28 cellular contexts compared by ENCODE assay signal in the genomic region with DNA sequence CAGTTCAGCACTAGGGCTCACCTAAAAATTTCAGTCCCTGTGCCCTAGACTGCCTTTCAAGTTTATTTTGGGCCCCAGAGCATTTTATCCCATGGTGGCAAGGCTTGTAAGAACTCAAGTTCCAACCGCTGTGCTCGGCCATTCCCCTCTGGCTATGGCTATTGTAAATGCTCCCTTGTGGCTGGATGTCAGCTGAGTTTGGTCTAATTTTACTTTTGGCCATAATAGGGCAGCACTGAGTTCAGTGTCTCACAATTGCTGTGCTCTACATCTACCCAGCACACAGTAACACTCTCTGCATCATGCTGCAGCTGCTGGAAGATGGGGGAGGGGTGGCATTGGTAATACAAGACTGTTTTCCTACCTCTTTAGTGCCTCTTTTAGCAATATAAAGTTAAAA.
"Had no signal": no experiment of that assay in that cellular context is flagged by ENCODE, and none has a peak within 500 bp of the region (broad histone marks: within the 10 kb centered on the region; RNA-seq: fewer than 3 reads in every experiment).

No MANE protein-coding gene starts in this region.

- H3K4me1 ChIP-seq: SJSA1 had no signal

- H3K9me3 Mint-ChIP-seq: activated CD4-positive, alpha-beta T cell treated with anti-CD3 and anti-CD28 coated beads, Interleukin-2, amount 10 ng/mL, durations not matched to agents 24 days and 14 days; activated T-helper 1 cell treated with anti-CD3 and anti-CD28 coated beads, Interleukin-12 subunit alpha, Interleukin-12 subunit beta, Interleukin-2, Interleukin-4 antibody, amounts not matched to agents 30 ng/mL and 10 ng/mL and 1 ng/mL, durations not matched to agents 14 hours and 24 hours and 36 hours had no signal

- H3K36me3 Mint-ChIP-seq: activated CD8-positive, alpha-beta memory T cell treated with anti-CD3 and anti-CD28 coated beads, Interleukin-2, amount 10 ng/mL, durations not matched to agents 7 days and 5 days; activated naive CD4-positive, alpha-beta T cell treated with anti-CD3 and anti-CD28 coated beads, Interleukin-2, amount 50 U/mL, for 72 hours; brain had no signal

- H3K27me3 Mint-ChIP-seq: activated CD4-positive, alpha-beta T cell treated with anti-CD3 and anti-CD28 coated beads, Interleukin-2, amount 10 ng/mL, durations not matched to agents 24 days and 14 days; activated CD8-positive, alpha-beta memory T cell treated with anti-CD3 and anti-CD28 coated beads, Interleukin-2, amount 10 ng/mL, durations not matched to agents 7 days and 5 days; activated naive CD8-positive, alpha-beta T cell treated with anti-CD3 and anti-CD28 coated beads, Interleukin-2, amount 50 U/mL, for 24 hours; brain had no signal

- H3K4me1 Mint-ChIP-seq: activated CD4-positive, alpha-beta T cell treated with anti-CD3 and anti-CD28 coated beads, Interleukin-2, amount 10 ng/mL, durations not matched to agents 24 days and 14 days; activated CD8-positive, alpha-beta memory T cell treated with anti-CD3 and anti-CD28 coated beads, Interleukin-2, amount 10 ng/mL, durations not matched to agents 7 days and 5 days; activated naive CD8-positive, alpha-beta T cell treated with anti-CD3 and anti-CD28 coated beads, Interleukin-2, amount 50 U/mL, for 24 hours; brain had no signal

- H3K4me3 Mint-ChIP-seq: activated CD4-positive, alpha-beta T cell treated with anti-CD3 and anti-CD28 coated beads, Interleukin-2, amount 10 ng/mL, durations not matched to agents 24 days and 14 days; activated CD8-positive, alpha-beta memory T cell treated with anti-CD3 and anti-CD28 coated beads, Interleukin-2, amount 10 ng/mL, durations not matched to agents 7 days and 5 days; activated naive CD8-positive, alpha-beta T cell treated with anti-CD3 and anti-CD28 coated beads, Interleukin-2, amount 50 U/mL, for 24 hours; activated T-cell treated with anti-CD3 and anti-CD28 coated beads, Interleukin-2, amount 50 U/mL, for 24 hours; activated T-helper 1 cell treated with anti-CD3 and anti-CD28 coated beads, Interleukin-12 subunit alpha, Interleukin-12 subunit beta, Interleukin-2, Interleukin-4 antibody, amounts not matched to agents 30 ng/mL and 10 ng/mL and 1 ng/mL, durations not matched to agents 14 hours and 24 hours and 36 hours; brain; T-helper 1 cell treated with Interleukin-12 subunit alpha and Interleukin-12 subunit beta and Interleukin-4 antibody, amounts not matched to agents 30 μg/mL and 1 μg/mL, for 36 hours had no signal

- H3K27me3 ChIP-seq: cardiac muscle cell, SJSA1 had no signal

- H3K4me3 ChIP-seq: cardiac muscle cell, SJSA1 had no signal

- H3K36me3 ChIP-seq: cardiac muscle cell, SJSA1 had no signal

- DNase-seq: activated CD4-positive, alpha-beta T cell treated with anti-CD3 and anti-CD28 coated beads for 1 hour; activated CD4-positive, alpha-beta T cell treated with anti-CD3 and anti-CD28 coated beads, Interleukin-2, amount 10 ng/mL, durations not matched to agents 24 days and 14 days; activated CD4-positive, alpha-beta T cell treated with anti-CD3 and anti-CD28 coated beads, Interleukin-2, amount 50 U/mL, for 48 hours; activated CD8-positive, alpha-beta memory T cell treated with anti-CD3 and anti-CD28 coated beads, Interleukin-2, amount 10 ng/mL, durations not matched to agents 7 days and 5 days; activated effector memory CD4-positive, alpha-beta T cell treated with Interleukin-2 at 50 U/mL for 16 hours; activated naive CD4-positive, alpha-beta T cell; activated naive CD8-positive, alpha-beta T cell treated with anti-CD3 and anti-CD28 coated beads, Interleukin-2, amount 50 U/mL, for 24 hours; activated T-cell treated with anti-CD3 and anti-CD28 coated beads, Interleukin-2, amount 50 U/mL, for 24 hours; amygdala; Kasumi-1; KBM-7; NCI-H1048; NCI-H146; NCI-H1930; NCI-H345; NCI-H510A; NCI-H526 treated with DMSO at 0.1 percent for 48 hours; NK-92 treated with Interleukin-12 subunit alpha and Interleukin-12 subunit beta, amount 100 ng/mL, for 24 hours; OCI-M1; Right ventricle myocardium superior had no signal

- H3K9me3 ChIP-seq: SJSA1 had no signal

- H3K27ac Mint-ChIP-seq: activated CD4-positive, alpha-beta T cell treated with anti-CD3 and anti-CD28 coated beads, Interleukin-2, amount 10 ng/mL, durations not matched to agents 24 days and 14 days; activated CD8-positive, alpha-beta memory T cell treated with anti-CD3 and anti-CD28 coated beads, Interleukin-2, amount 10 ng/mL, durations not matched to agents 7 days and 5 days; activated naive CD4-positive, alpha-beta T cell treated with anti-CD3 and anti-CD28 coated beads, Interleukin-2, amount 50 U/mL, for 72 hours; activated naive CD8-positive, alpha-beta T cell treated with anti-CD3 and anti-CD28 coated beads, Interleukin-2, amount 50 U/mL, for 24 hours; activated T-cell treated with anti-CD3 and anti-CD28 coated beads, Interleukin-2, amount 50 U/mL, for 24 hours; activated T-helper 1 cell treated with anti-CD3 and anti-CD28 coated beads, Interleukin-12 subunit alpha, Interleukin-12 subunit beta, Interleukin-2, Interleukin-4 antibody, amounts not matched to agents 30 ng/mL and 10 ng/mL and 1 ng/mL, durations not matched to agents 14 hours and 24 hours and 36 hours; brain; T-helper 1 cell treated with Interleukin-12 subunit alpha and Interleukin-12 subunit beta and Interleukin-4 antibody, amounts not matched to agents 30 μg/mL and 1 μg/mL, for 36 hours had no signal

- ATAC-seq: activated CD8-positive, alpha-beta memory T cell treated with anti-CD3 and anti-CD28 coated beads, Interleukin-2, amount 10 ng/mL, durations not matched to agents 7 days and 5 days; activated naive CD4-positive, alpha-beta T cell treated with anti-CD3 and anti-CD28 coated beads, Interleukin-2, amount 50 U/mL, for 72 hours; activated naive CD8-positive, alpha-beta T cell treated with anti-CD3 and anti-CD28 coated beads, Interleukin-2, amount 50 U/mL, for 24 hours; Panc1 had no signal

- H3K27ac ChIP-seq: cardiac muscle cell, RWPE1, SJSA1 had no signal
